Comparison of ENCODE assay signal across 8 cellular contexts in genomic region chr7:43454936-43455518, GRCh38.
DNase-seq lines count a peak whose midpoint lies in the region; ATAC-seq and TF ChIP-seq lines count a peak whose summit lies in the region.

No MANE protein-coding gene starts in this region.

- no peak for TF ChIP-seq POLR2A in HCT116 (IDR thresholded peaks at IDR 0.05; ENCODE audit: borderline replicate concordance, extremely low read depth, insufficient read depth, insufficient read length)

- H3K27me3 ChIP-seq in HCT116 (ENCODE audit: insufficient read depth, low read length), result no peaks in the 10 kb centered on the region

- H3K79me2 ChIP-seq in HCT116 (ENCODE audit: insufficient read depth, low read length), result no peaks in the 10 kb centered on the region

- BruUV-seq in HCT116 (replicated peaks; lab: Mats Ljungman, UMichigan), result no TSS peak

- H3K4me3 ChIP-seq in HCT116 (replicated peaks in 1 of 2; ENCODE audit: low read depth in 1 of 2, low read length in 2 of 2), result no peak overlapping the region

- intact Hi-C loops in HCT116 (cut with micrococcal nuclease), result loop anchor here (5.0 kb wide), 4 partner anchors 247 to 1513 kb away; no protein-coding TSS in a partner anchor

- peak; percentile 63 for DNase-seq in SIG-M5 treated with dmso at 0.1 percent for 504 hours (lab: John Stamatoyannopoulos, UW; ENCODE audit: unreplicated experiment)
- no peak for DNase-seq in SIG-M5 (lab: John Stamatoyannopoulos, UW)
- peak; percentile 19 for DNase-seq in HCT116 (ENCODE audit: low read depth, low spot score)
- peak; percentile 9 for DNase-seq in NCI-H526 treated with DMSO at 0.1 percent for 48 hours (lab: John Stamatoyannopoulos, UW)
- peak; percentile 45 for DNase-seq in cerebellar cortex (ENCODE audit: low spot score)
- peak; percentile 13 for DNase-seq in midbrain (lab: John Stamatoyannopoulos, UW)
- DNase-seq in HK-2 (ENCODE audit: unreplicated experiment), result no peak
- no peak for DNase-seq in activated CD4-positive, alpha-beta T cell treated with anti-CD3 and anti-CD28 coated beads for 4 hours

- peak overlapping the region; percentile 56 for H3K4me2 ChIP-seq in HCT116 (ENCODE audit: low read length)

- H3K9ac ChIP-seq in HCT116 (ENCODE audit: low read length), result no peak overlapping the region

- peak; percentile 73 for TF ChIP-seq RAD21 in HCT116 (IDR thresholded peaks at IDR 0.05; ENCODE audit: low read depth)

- POLR2A ChIA-PET in HCT116 (lab: Charles Lee), result no interaction called here

- H2AFZ ChIP-seq in HCT116 (ENCODE audit: low read depth, low read length, poor library complexity, severe bottlenecking), result peak overlapping the region; percentile 64

- no peaks in the 10 kb centered on the region for H4K20me1 ChIP-seq in HCT116 (ENCODE audit: insufficient read depth)

- peak; percentile 49 to 71 (median 68); a peak in 5 of 6 replicates for TF ChIP-seq CTCF in HCT116 (IDR thresholded peaks at IDR 0.05 in 2 of 3, conservative IDR thresholded peaks at IDR 0.05 in 1 of 3; ENCODE audit: borderline replicate concordance in 1 of 3, insufficient read depth in 1 of 3, low read depth in 2 of 3, low read length in 2 of 3)

- H3K27ac ChIP-seq in HCT116 (ENCODE audit: low read depth, low read length), result no peak overlapping the region

- no peaks in the 10 kb centered on the region for H3K9me3 ChIP-seq in HCT116 (ENCODE audit: control insufficient read depth in 1 of 2, insufficient read depth in 1 of 2, low read depth in 1 of 2, low read length in 2 of 2)

- peaks cover 0 to 5% of the 10 kb centered on the region in 2 experiments; a peak in 2 of 4 replicates for H3K4me1 ChIP-seq in HCT116 (ENCODE audit: control insufficient read depth in 1 of 2, insufficient read depth in 2 of 2, low read length in 2 of 2)

- ATAC-seq in HCT116, result peak; percentile 81

- RAD21 ChIA-PET in HCT116 (lab: Charles Lee; ENCODE audit: low non-redundant PET in 1 of 2, low total read pairs in 2 of 2, uncharacterized antibody in 2 of 2, unreplicated experiment in 2 of 2), result interaction anchor here in 1 of 2 experiments (0.6 kb wide), 1 partner anchor 206 kb away, joined by 3 read pairs; no protein-coding TSS in a partner anchor

- no peaks in the 10 kb centered on the region for H3K36me3 ChIP-seq in HCT116 (ENCODE audit: control insufficient read depth in 1 of 2, insufficient read depth in 2 of 2, low read length in 2 of 2)

- H3K9me2 ChIP-seq in HCT116 (ENCODE audit: insufficient read depth), result no peaks in the 10 kb centered on the region

- CTCF ChIA-PET in HCT116 (lab: Charles Lee), result interaction anchor here (1.0 to 2.6 kb wide), 3 partner anchors 15 to 245 kb away, joined by 4 to 16 read pairs (median 14); partner anchors contain the start of gene STK17A

TF ChIP-seq in HCT116, 20 proteins besides CTCF, POLR2A, EP300 and RAD21:
- TF ChIP-seq, protein P1, sequence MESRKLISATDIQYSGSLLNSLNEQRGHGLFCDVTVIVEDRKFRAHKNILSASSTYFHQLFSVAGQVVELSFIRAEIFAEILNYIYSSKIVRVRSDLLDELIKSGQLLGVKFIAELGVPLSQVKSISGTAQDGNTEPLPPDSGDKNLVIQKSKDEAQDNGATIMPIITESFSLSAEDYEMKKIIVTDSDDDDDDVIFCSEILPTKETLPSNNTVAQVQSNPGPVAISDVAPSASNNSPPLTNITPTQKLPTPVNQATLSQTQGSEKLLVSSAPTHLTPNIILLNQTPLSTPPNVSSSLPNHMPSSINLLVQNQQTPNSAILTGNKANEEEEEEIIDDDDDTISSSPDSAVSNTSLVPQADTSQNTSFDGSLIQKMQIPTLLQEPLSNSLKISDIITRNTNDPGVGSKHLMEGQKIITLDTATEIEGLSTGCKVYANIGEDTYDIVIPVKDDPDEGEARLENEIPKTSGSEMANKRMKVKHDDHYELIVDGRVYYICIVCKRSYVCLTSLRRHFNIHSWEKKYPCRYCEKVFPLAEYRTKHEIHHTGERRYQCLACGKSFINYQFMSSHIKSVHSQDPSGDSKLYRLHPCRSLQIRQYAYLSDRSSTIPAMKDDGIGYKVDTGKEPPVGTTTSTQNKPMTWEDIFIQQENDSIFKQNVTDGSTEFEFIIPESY (IDR thresholded peaks at IDR 0.05; ENCODE audit: extremely low read depth, insufficient replicate concordance, low read length), result no peak
- TF ChIP-seq SRF (IDR thresholded peaks at IDR 0.05; ENCODE audit: low read depth) (no peak), SP1 (IDR thresholded peaks at IDR 0.05; ENCODE audit: low read depth) (no peak), TCF7L2 (IDR thresholded peaks at IDR 0.05; ENCODE audit: borderline replicate concordance, extremely low read depth, insufficient read depth, insufficient read length) (no peak), ZFX (IDR thresholded peaks at IDR 0.05) (no peak), EGR1 (IDR thresholded peaks at IDR 0.05; ENCODE audit: low read depth) (no peak), JUND (IDR thresholded peaks at IDR 0.05) (no peak), FOSL1 (IDR thresholded peaks at IDR 0.05; ENCODE audit: low read depth) (no peak)
- TF ChIP-seq, protein P2, sequence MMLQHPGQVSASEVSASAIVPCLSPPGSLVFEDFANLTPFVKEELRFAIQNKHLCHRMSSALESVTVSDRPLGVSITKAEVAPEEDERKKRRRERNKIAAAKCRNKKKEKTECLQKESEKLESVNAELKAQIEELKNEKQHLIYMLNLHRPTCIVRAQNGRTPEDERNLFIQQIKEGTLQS (IDR thresholded peaks at IDR 0.05), result no peak
TF ChIP-seq in HCT116: peak in this region for 0.

Comparison
In these comparisons a context has a peak if more than half of its experiments do, and no peak if none do; other contexts are left out.
1. DNase-seq: peak in SIG-M5 treated with dmso at 0.1 percent for 504 hours (single experiment), HCT116 (single experiment), NCI-H526 treated with DMSO at 0.1 percent for 48 hours (single experiment), cerebellar cortex (single experiment) and midbrain (single experiment); none in SIG-M5 (single experiment), HK-2 (single experiment) and activated CD4-positive, alpha-beta T cell treated with anti-CD3 and anti-CD28 coated beads for 4 hours (0 of 2).